Comparison of ENCODE assay signal across 21 cellular contexts in genomic region chr10:43111101-43111500, GRCh38. TPM values are rescaled to one million over a fixed set of nuclear protein-coding genes. Genes with fewer than 3 reads are reported as not detected.
"Had no signal": no experiment of that assay in that cellular context is flagged by ENCODE, and none has a peak within 500 bp of the region (broad histone marks: within the 10 kb centered on the region; RNA-seq: fewer than 3 reads in every experiment).

No MANE protein-coding gene starts in this region.

- H3K9me3 Mint-ChIP-seq: activated CD4-positive, alpha-beta T cell treated with anti-CD3 and anti-CD28 coated beads, Interleukin-2, amount 10 ng/mL, durations not matched to agents 24 days and 14 days; activated naive CD4-positive, alpha-beta T cell treated with anti-CD3 and anti-CD28 coated beads, Interleukin-2, amount 50 U/mL, for 24 hours; brain; effector memory CD8-positive, alpha-beta T cell; naive thymus-derived CD8-positive, alpha-beta T cell; neural progenitor cell; T-cell; T-helper 2 cell treated with Interferon-gamma antibody and Interleukin-4, amounts not matched to agents 5 μg/mL and 100 μg/mL, for 36 hours had no signal

- H3K27me3 ChIP-seq: dorsolateral prefrontal cortex, esophagus muscularis mucosa, gastrocnemius medialis, neural progenitor cell had no signal

- H3K4me2 ChIP-seq: neural progenitor cell had no signal

- H3K4me3 ChIP-seq: dorsolateral prefrontal cortex, esophagus muscularis mucosa, gastrocnemius medialis, neural progenitor cell had no signal

- ATAC-seq: activated CD4-positive, CD25-positive, alpha-beta regulatory T cell treated with anti-CD3 and anti-CD28 coated beads, Interleukin-2, amount 50 U/mL, for 24 hours; activated CD8-positive, alpha-beta T cell treated with anti-CD3 and anti-CD28 coated beads, Interleukin-2, amount 10 ng/mL, durations not matched to agents 7 days and 5 days; effector memory CD8-positive, alpha-beta T cell; gastrocnemius medialis; naive thymus-derived CD8-positive, alpha-beta T cell; stimulated activated naive CD8-positive, alpha-beta T cell treated with anti-CD3 and anti-CD28 coated beads, Interleukin-15, Interleukin-2, amounts not matched to agents 100 U/mL and 50 U/mL, for 24 hours; T-cell had no signal

- FAIRE-seq: endothelial cell of umbilical vein had no signal

- H3K27ac ChIP-seq: dorsolateral prefrontal cortex, esophagus muscularis mucosa, gastrocnemius medialis, neural progenitor cell, VCaP had no signal

- H3K4me1 Mint-ChIP-seq: activated naive CD4-positive, alpha-beta T cell treated with anti-CD3 and anti-CD28 coated beads, Interleukin-2, amount 50 U/mL, for 24 hours; neural progenitor cell had no signal

- DNase-seq: activated CD4-positive, alpha-beta T cell treated with anti-CD3 and anti-CD28 coated beads, Interleukin-2, amount 10 ng/mL, durations not matched to agents 24 days and 14 days; activated CD8-positive, alpha-beta T cell treated with anti-CD3 and anti-CD28 coated beads, Interleukin-2, amount 10 ng/mL, durations not matched to agents 7 days and 5 days; activated gamma-delta T cell treated with Interleukin-2 at 50 U/mL for 16 hours; dorsolateral prefrontal cortex; effector memory CD8-positive, alpha-beta T cell; gastrocnemius medialis; head of caudate nucleus; hypothalamus; left cardiac atrium; stimulated activated CD4-positive, alpha-beta T cell treated with anti-CD3 and anti-CD28 coated beads, Interleukin-4, amount 100 ng/mL, for 24 hours; stimulated activated naive CD8-positive, alpha-beta T cell treated with anti-CD3 and anti-CD28 coated beads, Interleukin-15, Interleukin-2, amounts not matched to agents 100 U/mL and 50 U/mL, for 24 hours; T-cell had no signal

- H3K4me1 ChIP-seq: gastrocnemius medialis, neural progenitor cell had no signal

- H3K4me3 Mint-ChIP-seq: activated CD4-positive, alpha-beta T cell treated with anti-CD3 and anti-CD28 coated beads, Interleukin-2, amount 10 ng/mL, durations not matched to agents 24 days and 14 days; activated CD8-positive, alpha-beta T cell treated with anti-CD3 and anti-CD28 coated beads, Interleukin-2, amount 10 ng/mL, durations not matched to agents 7 days and 5 days; brain; effector memory CD8-positive, alpha-beta T cell; neural progenitor cell; T-cell; T-helper 2 cell treated with Interferon-gamma antibody and Interleukin-4, amounts not matched to agents 5 μg/mL and 100 μg/mL, for 36 hours had no signal

- H3K9ac ChIP-seq: neural progenitor cell had no signal

- H3K27me3 Mint-ChIP-seq: activated CD4-positive, alpha-beta T cell treated with anti-CD3 and anti-CD28 coated beads, Interleukin-2, amount 10 ng/mL, durations not matched to agents 24 days and 14 days; activated naive CD4-positive, alpha-beta T cell treated with anti-CD3 and anti-CD28 coated beads, Interleukin-2, amount 50 U/mL, for 24 hours; effector memory CD8-positive, alpha-beta T cell; naive thymus-derived CD8-positive, alpha-beta T cell; T-cell had no signal

- H3K36me3 Mint-ChIP-seq: activated naive CD4-positive, alpha-beta T cell treated with anti-CD3 and anti-CD28 coated beads, Interleukin-2, amount 50 U/mL, for 24 hours; brain; naive thymus-derived CD8-positive, alpha-beta T cell; neural progenitor cell; T-cell had no signal

- H3K9me3 ChIP-seq: esophagus muscularis mucosa, gastrocnemius medialis had no signal

- H3K27ac Mint-ChIP-seq: activated naive CD4-positive, alpha-beta T cell treated with anti-CD3 and anti-CD28 coated beads, Interleukin-2, amount 50 U/mL, for 24 hours; brain; neural progenitor cell; T-cell; T-helper 2 cell treated with Interferon-gamma antibody and Interleukin-4, amounts not matched to agents 5 μg/mL and 100 μg/mL, for 36 hours had no signal

- H3K36me3 ChIP-seq: esophagus muscularis mucosa, gastrocnemius medialis, neural progenitor cell had no signal

RNA-seq across cellular contexts. Expression of gene RET, which starts 34.2 kb away (rescaled TPM):
- total RNA-seq: naive thymus-derived CD8-positive, alpha-beta T cell had no signal
